ENCODE assay signal across 27 cellular contexts in genomic region chr5:51872144-51872543, GRCh38.
"Had no signal": no experiment of that assay in that cellular context is flagged by ENCODE, and none has a peak within 500 bp of the region (broad histone marks: within the 10 kb centered on the region; RNA-seq: fewer than 3 reads in every experiment).

No MANE protein-coding gene starts in this region.

- H3K27me3 ChIP-seq: stomach, suprapubic skin, testis, thyroid gland, tibial artery, tibial nerve, transverse colon, upper lobe of left lung, upper lobe of right lung, uterus, vagina had no signal

- H3K9me3 ChIP-seq: testis, thyroid gland, vagina had no signal

- ATAC-seq: stimulated activated effector memory CD8-positive, alpha-beta T cell treated with anti-CD3 and anti-CD28 coated beads, Interleukin-12 subunit alpha, Interleukin-12 subunit beta, amount 100 ng/mL, for 72 hours; stimulated activated memory B cell treated with anti-CD40 and anti-IgM and Interleukin-4, amounts not matched to agents 10 μg/mL and 1 μg/mL and 100 μg/mL, for 72 hours; stimulated activated naive B cell treated with anti-CD40 and anti-IgM and Interleukin-4, amounts not matched to agents 10 μg/mL and 1 μg/mL and 100 μg/mL, for 72 hours; stimulated activated naive CD8-positive, alpha-beta T cell treated with anti-CD3 and anti-CD28 coated beads, Interleukin-15, amount 100 ng/mL, for 72 hours; stimulated activated naive CD8-positive, alpha-beta T cell treated with anti-CD3 and anti-CD28 coated beads, Interleukin-15, Interleukin-2, amounts not matched to agents 100 U/mL and 50 U/mL, for 24 hours; upper lobe of right lung had no signal

- H3K36me3 ChIP-seq: stomach, suprapubic skin, thoracic aorta, thyroid gland, tibial artery, tibial nerve, transverse colon, upper lobe of left lung, upper lobe of right lung, uterus, vagina had no signal

- DNase-seq: stimulated activated CD4-positive, alpha-beta T cell treated with anti-CD3 and anti-CD28 coated beads, Interleukin-2, amount 100 ng/mL, for 48 hours; stimulated activated CD4-positive, alpha-beta T cell treated with anti-CD3 and anti-CD28 coated beads, Interleukin-4, amount 100 ng/mL, for 1 hour; stimulated activated CD4-positive, alpha-beta T cell treated with anti-CD3 and anti-CD28 coated beads, Interleukin-4, amount 100 ng/mL, for 24 hours; stimulated activated CD4-positive, alpha-beta T cell treated with anti-CD3 and anti-CD28 coated beads, Interleukin-4, amount 100 ng/mL, for 4 hours; stimulated activated CD8-positive, alpha-beta memory T cell treated with anti-CD3 and anti-CD28 coated beads, Interleukin-4, amount 100 ng/mL, for 48 hours; stimulated activated naive B cell treated with anti-CD40 and anti-IgM and Interleukin-4, amounts not matched to agents 10 μg/mL and 1 μg/mL and 100 μg/mL, for 72 hours; stimulated activated naive CD4-positive, alpha-beta T cell; stimulated activated naive CD4-positive, alpha-beta T cell treated with Interleukin-2 at 50 U/mL for 16 hours; stimulated activated naive CD8-positive, alpha-beta T cell treated with anti-CD3 and anti-CD28 coated beads, Interleukin-15, amount 100 ng/mL, for 72 hours; stimulated activated naive CD8-positive, alpha-beta T cell treated with anti-CD3 and anti-CD28 coated beads, Interleukin-15, Interleukin-2, amounts not matched to agents 100 U/mL and 50 U/mL, for 24 hours; stomach; substantia nigra; testis; thyroid gland; tibial artery; transverse colon; trophoblast cell; upper lobe of left lung; upper lobe of right lung; uterus had no signal

- H3K27ac ChIP-seq: stomach, suprapubic skin, testis, thoracic aorta, thyroid gland, tibial artery, tibial nerve, transverse colon, upper lobe of left lung, upper lobe of right lung, uterus, vagina had no signal

- FAIRE-seq: urothelium cell line had no signal

- H3K4me1 ChIP-seq: stomach, suprapubic skin, testis, thyroid gland, tibial artery, tibial nerve, transverse colon, upper lobe of left lung, upper lobe of right lung, uterus, vagina had no signal

- H3K4me3 ChIP-seq: stomach, suprapubic skin, testis, thoracic aorta, thyroid gland, tibial artery, tibial nerve, transverse colon, upper lobe of left lung, upper lobe of right lung, uterus, vagina had no signal
